ENCODE assay signal across 10 cellular contexts in the genomic region with DNA sequence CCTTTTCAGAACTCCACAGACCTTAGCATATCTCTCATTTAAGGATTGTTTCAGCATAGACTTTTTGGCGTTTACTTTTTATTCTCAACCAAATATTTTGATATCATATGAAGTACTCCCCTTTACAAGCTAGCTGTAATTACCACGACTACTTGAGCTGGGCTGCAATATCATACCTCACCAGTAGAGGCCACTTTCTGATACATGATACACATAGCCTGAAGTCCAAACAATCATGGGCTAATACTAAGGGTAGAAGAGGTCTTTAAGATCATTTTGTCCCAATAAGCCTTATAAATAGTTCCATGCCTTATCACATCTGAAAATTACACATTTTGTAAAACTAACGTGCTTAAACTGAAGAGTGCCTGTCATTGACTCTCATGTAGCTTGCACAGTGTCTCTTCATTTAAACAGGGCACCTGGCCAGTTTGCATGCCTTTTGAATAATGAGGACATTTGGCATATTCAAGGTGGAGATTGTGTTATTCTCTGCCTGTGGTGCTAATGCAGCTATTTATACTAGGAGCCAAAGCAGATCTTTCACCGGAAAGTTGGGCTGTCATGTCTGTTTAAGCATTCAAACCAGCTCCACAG.
DNase-seq lines count a peak whose midpoint lies in the region; ATAC-seq, FAIRE-seq and TF ChIP-seq lines count a peak whose summit lies in the region.
"Had no signal": no experiment of that assay in that cellular context is flagged by ENCODE, and none has a peak within 500 bp of the region (broad histone marks: within the 10 kb centered on the region; RNA-seq: fewer than 3 reads in every experiment).

No MANE protein-coding gene starts in this region.

- peaks cover 9% of the 10 kb centered on the region for H3K9me3 Mint-ChIP-seq in stimulated activated memory B cell treated with anti-CD40 and anti-IgM and Interleukin-4, amounts not matched to agents 10 μg/mL and 1 μg/mL and 100 μg/mL, for 72 hours

- H3K27me3 ChIP-seq in IMR-90 (ENCODE audit: control insufficient read depth, insufficient read depth, low read length) (peaks cover 18% of the 10 kb centered on the region), lower lobe of right lung (ENCODE audit: low read depth) (peaks cover 3% of the 10 kb centered on the region), right atrium auricular region (no peaks in the 10 kb centered on the region)

- no peak overlapping the region for H4K8ac ChIP-seq in IMR-90 (ENCODE audit: low read depth in 2 of 2, low read length in 2 of 2)

- H3K18ac ChIP-seq in IMR-90 (ENCODE audit: low read depth, low read length) = no peak overlapping the region

- H3K4me1 ChIP-seq in IMR-90 (ENCODE audit: control insufficient read depth, insufficient read depth, low read length) (no peaks in the 10 kb centered on the region), lower lobe of right lung (no peaks in the 10 kb centered on the region), right atrium auricular region (no peaks in the 10 kb centered on the region)

- TF ChIP-seq RAD21 in IMR-90 (IDR thresholded peaks at IDR 0.05; ENCODE audit: low read length) = peak; percentile 49

- H3K4me3 ChIP-seq in IMR-90 (ENCODE audit: insufficient read depth, low read depth, low read length) (no peak overlapping the region), astrocyte of the cerebellum (ENCODE audit: low read depth, low read length) (no peak overlapping the region), lower lobe of right lung (no peak overlapping the region), right atrium auricular region (no peak overlapping the region)

- no peaks in the 10 kb centered on the region for H3K79me1 ChIP-seq in IMR-90 (ENCODE audit: low read depth in 1 of 2, low read length in 2 of 2)

- ATAC-seq in IMR-90 (ENCODE audit: low read depth) (peak; percentile 59; the same call in 1 of the 2 replicates), lower lobe of right lung (no peak)
- ATAC-seq in stimulated activated memory B cell treated with anti-CD40 and anti-IgM and Interleukin-4, amounts not matched to agents 10 μg/mL and 1 μg/mL and 100 μg/mL, for 72 hours = no peak

- H3K27ac ChIP-seq in IMR-90 (ENCODE audit: insufficient read depth, low read length) (no peak overlapping the region), lower lobe of right lung (no peak overlapping the region), substantia nigra (ENCODE audit: low read depth, low read length, poor library complexity, severe bottlenecking) (no peak overlapping the region), right atrium auricular region (no peak overlapping the region)

- H3K27me3 Mint-ChIP-seq in stimulated activated memory B cell treated with anti-CD40 and anti-IgM and Interleukin-4, amounts not matched to agents 10 μg/mL and 1 μg/mL and 100 μg/mL, for 72 hours = peaks cover 51% of the 10 kb centered on the region

- no peaks in the 10 kb centered on the region for H3K9me1 ChIP-seq in IMR-90 (ENCODE audit: insufficient read depth, low read length)

- CTCF ChIA-PET in IMR-90 (lab: Yijun Ruan, JAX) = interaction anchor here (1.2 kb wide), 1 partner anchor 618 kb away, joined by 3 read pairs; no protein-coding TSS in a partner anchor

- no peak overlapping the region for H3K9ac ChIP-seq in IMR-90 (ENCODE audit: low read depth, low read length)

- no peak overlapping the region for H2AFZ ChIP-seq in IMR-90 (replicated peaks; ENCODE audit: low read length, poor library complexity)

- BruUV-seq in IMR-90 (replicated peaks; lab: Mats Ljungman, UMichigan) = no TSS peak

- no peak for TF ChIP-seq POLR2A in IMR-90 (IDR thresholded peaks at IDR 0.05; ENCODE audit: low read depth, low read length)

- H4K91ac ChIP-seq in IMR-90 (ENCODE audit: insufficient read depth, low read depth, low read length) = no peak overlapping the region

- H2BK15ac ChIP-seq in IMR-90 (ENCODE audit: low read depth, low read length) = no peak overlapping the region

- no peaks in the 10 kb centered on the region for H3K36me3 Mint-ChIP-seq in stimulated activated memory B cell treated with anti-CD40 and anti-IgM and Interleukin-4, amounts not matched to agents 10 μg/mL and 1 μg/mL and 100 μg/mL, for 72 hours

- POLR2A ChIA-PET in IMR-90 (lab: Charles Lee; ENCODE audit: unreplicated experiment) = no interaction called here

- no peaks in the 10 kb centered on the region for H3K4me1 Mint-ChIP-seq in stimulated activated memory B cell treated with anti-CD40 and anti-IgM and Interleukin-4, amounts not matched to agents 10 μg/mL and 1 μg/mL and 100 μg/mL, for 72 hours
- H3K4me1 Mint-ChIP-seq: memory B cell had no signal

- no peak overlapping the region for H3K14ac ChIP-seq in IMR-90 (replicated peaks; ENCODE audit: low read depth, low read length)

- H3K9me3 ChIP-seq in IMR-90 (ENCODE audit: control insufficient read depth, insufficient read depth, low read length) (peaks cover 6% of the 10 kb centered on the region), lower lobe of right lung (peaks cover 5% of the 10 kb centered on the region), right atrium auricular region (peaks cover 0 to 16% of the 10 kb centered on the region in 2 donors)

- no peak overlapping the region for H2BK5ac ChIP-seq in IMR-90 (ENCODE audit: low read depth, low read length, poor library complexity, severe bottlenecking)

- no peak overlapping the region for H3K27ac Mint-ChIP-seq in stimulated activated memory B cell treated with anti-CD40 and anti-IgM and Interleukin-4, amounts not matched to agents 10 μg/mL and 1 μg/mL and 100 μg/mL, for 72 hours
- H3K27ac Mint-ChIP-seq: memory B cell had no signal

- no peak overlapping the region for H3K23ac ChIP-seq in IMR-90 (ENCODE audit: low read depth, low read length)

- no peak overlapping the region for H3K4me2 ChIP-seq in IMR-90 (ENCODE audit: low read depth, low read length)

- no CpG with 5 or more reads among the region's 4 CpGs for WGBS in IMR-90 (ENCODE audit: extremely low coverage in 2 of 2, insufficient read length in 1 of 2), 2 experiments

- H3K36me3 ChIP-seq in IMR-90 (ENCODE audit: control insufficient read depth, insufficient read depth, low read length) (no peaks in the 10 kb centered on the region), lower lobe of right lung (no peaks in the 10 kb centered on the region), right atrium auricular region (no peaks in the 10 kb centered on the region)

- intact Hi-C loops in IMR-90 (cut with micrococcal nuclease) = loop anchor here (10.0 kb wide), 1 partner anchor 280 kb away; no protein-coding TSS in a partner anchor
- intact Hi-C loops in lower lobe of right lung (cut with DNase I) = no loop called here

- DNase-seq in D721Med (ENCODE audit: insufficient read length, low spot score) (no peak), IMR-90 (peak; percentile 39), astrocyte of the cerebellum (ENCODE audit: low read depth) (no peak), lower lobe of right lung (no peak), cerebellar nuclear complex (lab: John Stamatoyannopoulos, UW) (no peak), substantia nigra (lab: John Stamatoyannopoulos, UW) (no peak), right atrium auricular region (ENCODE audit: low spot score) (no peak)

- dilution Hi-C loops in IMR-90 (cut with HindIII; ENCODE audit: low sequenced_read_pairs, unreplicated experiment) = no loop called here

- peak; percentile 23 for TF ChIP-seq CTCF in D721Med (IDR thresholded peaks at IDR 0.05; ENCODE audit: insufficient read depth, missing control alignments)
- peak; percentile 45 for TF ChIP-seq CTCF in IMR-90 (conservative IDR thresholded peaks at IDR 0.05; ENCODE audit: low read depth, low read length)
- TF ChIP-seq CTCF in astrocyte of the cerebellum (IDR thresholded peaks at IDR 0.05; ENCODE audit: low read depth, low read length, missing control alignments) = peak; percentile 43
- TF ChIP-seq CTCF in lower lobe of right lung (IDR thresholded peaks at IDR 0.05) = peak; percentile 59
- TF ChIP-seq CTCF in right atrium auricular region (IDR thresholded peaks at IDR 0.05) = peak in 1 of 2 donors; percentile 58

- no peak overlapping the region for H2BK20ac ChIP-seq in IMR-90 (ENCODE audit: low read depth, low read length)

- H2AK5ac ChIP-seq in IMR-90 (ENCODE audit: low read depth, low read length) = no peak overlapping the region

- H2AK9ac ChIP-seq in IMR-90 (replicated peaks; ENCODE audit: low read depth, low read length, poor library complexity) = no peak overlapping the region

- no peak overlapping the region for H3K56ac ChIP-seq in IMR-90 (ENCODE audit: extremely low read depth, insufficient read depth, low read length)

- in situ Hi-C loops in IMR-90 (cut with MboI; ENCODE audit: low sequenced_read_pairs) (no loop called here), astrocyte of the cerebellum (cut with HindIII; ENCODE audit: low sequenced_read_pairs) (no loop called here)

- no peak for FAIRE-seq in D721Med (lab: Jason Lieb, UNC)
- FAIRE-seq: TTC549 had no signal

- H3K4me3 Mint-ChIP-seq in stimulated activated memory B cell treated with anti-CD40 and anti-IgM and Interleukin-4, amounts not matched to agents 10 μg/mL and 1 μg/mL and 100 μg/mL, for 72 hours = no peak overlapping the region
- H3K4me3 Mint-ChIP-seq: memory B cell had no signal

- no peak overlapping the region for H4K5ac ChIP-seq in IMR-90 (ENCODE audit: low read depth, low read length)

- H4K20me1 ChIP-seq in IMR-90 (ENCODE audit: insufficient read depth, low read length) = no peaks in the 10 kb centered on the region

- H3K4ac ChIP-seq in IMR-90 (ENCODE audit: low read depth, low read length) = no peak overlapping the region

- H2BK120ac ChIP-seq in IMR-90 (ENCODE audit: low read depth, low read length) = no peak overlapping the region

TF ChIP-seq in IMR-90, 13 proteins besides CTCF, POLR2A, EP300 and RAD21:
- TF ChIP-seq RCOR1 (IDR thresholded peaks at IDR 0.05; ENCODE audit: insufficient replicate concordance, low read length) (no peak), SMC3 (IDR thresholded peaks at IDR 0.05; ENCODE audit: low read depth, low read length) (peak; percentile 34; the same call in 1 of the 2 replicates)
